12 cellular contexts compared by ENCODE assay signal in the genomic region with DNA sequence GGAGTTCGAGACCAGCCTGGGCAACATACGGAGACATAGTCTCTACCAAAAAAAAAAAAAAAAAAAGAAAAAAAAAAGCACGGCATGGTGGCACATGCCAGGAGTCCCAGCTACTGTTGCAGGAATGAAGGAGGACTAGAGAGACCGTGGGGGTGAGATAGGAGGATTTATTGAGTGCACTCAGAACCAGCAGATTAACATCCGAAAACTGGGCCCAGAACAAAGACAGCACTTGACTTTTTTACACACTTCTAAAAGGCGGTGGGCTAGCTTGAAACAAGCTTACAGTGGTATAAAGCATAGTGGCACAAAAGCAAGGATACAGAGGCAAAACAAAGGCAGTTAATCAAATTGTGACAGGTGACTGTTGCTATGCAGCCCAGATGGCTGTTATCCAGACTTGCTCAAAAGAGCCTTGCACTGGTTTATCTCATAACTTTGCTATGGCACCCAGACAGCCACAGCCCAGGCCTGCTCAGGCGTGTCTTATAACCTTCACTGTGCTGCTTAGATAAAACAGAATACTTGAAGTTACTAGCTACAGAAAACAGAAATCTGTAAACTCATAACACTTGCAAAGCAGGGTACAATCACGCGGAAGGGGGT. TPM values are rescaled to one million over a fixed set of nuclear protein-coding genes. Genes with fewer than 3 reads are reported as not detected.
DNase-seq lines count a peak whose midpoint lies in the region; ATAC-seq lines count a peak whose summit lies in the region.
"Had no signal": no experiment of that assay in that cellular context is flagged by ENCODE, and none has a peak within 500 bp of the region (broad histone marks: within the 10 kb centered on the region; RNA-seq: fewer than 3 reads in every experiment).

No MANE protein-coding gene starts in this region.

- H3K4me3 Mint-ChIP-seq in activated CD8-positive, alpha-beta T cell treated with anti-CD3 and anti-CD28 coated beads, Interleukin-2, amount 10 ng/mL, durations not matched to agents 7 days and 5 days: no peak overlapping the region
- H3K4me3 Mint-ChIP-seq: activated B cell treated with CpG ODN at 0.5 μM for 24 hours; stimulated activated naive CD8-positive, alpha-beta T cell treated with anti-CD3 and anti-CD28 coated beads, Interleukin-15, Interleukin-2, amounts not matched to agents 100 ng/mL and 50 ng/mL, for 24 hours had no signal

- POLR2A ChIA-PET in activated CD8-positive, alpha-beta T cell treated with anti-CD3 and anti-CD28 coated beads, Interleukin-2, amount 10 ng/mL, durations not matched to agents 7 days and 5 days (lab: Charles Lee): interaction anchor here (1.0 kb wide), 1 partner anchor 10 kb away, joined by 3 read pairs; a partner anchor contains a TSS

- no peaks in the 10 kb centered on the region for H3K27me3 Mint-ChIP-seq in activated CD8-positive, alpha-beta T cell treated with anti-CD3 and anti-CD28 coated beads, Interleukin-2, amount 10 ng/mL, durations not matched to agents 7 days and 5 days (ENCODE audit: low read depth)
- H3K27me3 Mint-ChIP-seq: activated B cell treated with CpG ODN at 0.5 μM for 24 hours; stimulated activated naive CD8-positive, alpha-beta T cell treated with anti-CD3 and anti-CD28 coated beads, Interleukin-15, Interleukin-2, amounts not matched to agents 100 ng/mL and 50 ng/mL, for 24 hours had no signal

- peak; percentile 70 for DNase-seq in DMS53 (lab: John Stamatoyannopoulos, UW)
- DNase-seq in DMS53 treated with DMSO at 0.1 percent for 48 hours (lab: John Stamatoyannopoulos, UW; ENCODE audit: unreplicated experiment): no peak
- DNase-seq in HK-2 (ENCODE audit: unreplicated experiment): peak; percentile 45
- DNase-seq in activated CD8-positive, alpha-beta T cell treated with anti-CD3 and anti-CD28 coated beads, Interleukin-2, amount 10 ng/mL, durations not matched to agents 7 days and 5 days: peak; percentile 25
- DNase-seq in iPS-NIHi7 (ENCODE audit: extremely low spot score): peak; percentile 18
- DNase-seq in SKM-1 treated with dmso at 0.1 percent for 144 hours (lab: John Stamatoyannopoulos, UW; ENCODE audit: unreplicated experiment): no peak
- DNase-seq: 8988T, activated B cell treated with CpG ODN at 0.5 μM for 24 hours, KG1 had no signal

- CTCF ChIA-PET in activated CD8-positive, alpha-beta T cell treated with anti-CD3 and anti-CD28 coated beads, Interleukin-2, amount 10 ng/mL, durations not matched to agents 7 days and 5 days (lab: Charles Lee): interaction anchor here (0.8 kb wide), 1 partner anchor 14 kb away, joined by 3 read pairs; no protein-coding TSS in a partner anchor

- peaks cover 48% of the 10 kb centered on the region for H3K9me3 Mint-ChIP-seq in activated CD8-positive, alpha-beta T cell treated with anti-CD3 and anti-CD28 coated beads, Interleukin-2, amount 10 ng/mL, durations not matched to agents 7 days and 5 days (ENCODE audit: insufficient read depth)

- H3K4me1 Mint-ChIP-seq in activated CD8-positive, alpha-beta T cell treated with anti-CD3 and anti-CD28 coated beads, Interleukin-2, amount 10 ng/mL, durations not matched to agents 7 days and 5 days (ENCODE audit: low read depth): no peaks in the 10 kb centered on the region
- H3K4me1 Mint-ChIP-seq: activated B cell treated with CpG ODN at 0.5 μM for 24 hours had no signal

- ATAC-seq in activated CD8-positive, alpha-beta T cell treated with anti-CD3 and anti-CD28 coated beads, Interleukin-2, amount 10 ng/mL, durations not matched to agents 7 days and 5 days: no peak
- ATAC-seq in HG03280 (IDR thresholded peaks at IDR 0.05; ENCODE audit: unreplicated experiment) (no peak), GM18907 (IDR thresholded peaks at IDR 0.05; ENCODE audit: unreplicated experiment) (no peak)

- H3K36me3 Mint-ChIP-seq in activated CD8-positive, alpha-beta T cell treated with anti-CD3 and anti-CD28 coated beads, Interleukin-2, amount 10 ng/mL, durations not matched to agents 7 days and 5 days (ENCODE audit: low read depth): peaks cover 37% of the 10 kb centered on the region

- no peak overlapping the region for H3K27ac Mint-ChIP-seq in activated CD8-positive, alpha-beta T cell treated with anti-CD3 and anti-CD28 coated beads, Interleukin-2, amount 10 ng/mL, durations not matched to agents 7 days and 5 days
- H3K27ac Mint-ChIP-seq: activated B cell treated with CpG ODN at 0.5 μM for 24 hours; stimulated activated naive CD8-positive, alpha-beta T cell treated with anti-CD3 and anti-CD28 coated beads, Interleukin-15, Interleukin-2, amounts not matched to agents 100 ng/mL and 50 ng/mL, for 24 hours had no signal

RNA-seq across cellular contexts. Expression of a gene that starts 10.0 kb away (rescaled TPM):
- total RNA-seq in activated CD8-positive, alpha-beta T cell treated with anti-CD3 and anti-CD28 coated beads, Interleukin-2, amount 10 ng/mL, durations not matched to agents 7 days and 5 days: 10 to 100 TPM; 42.2 to 46.1 TPM

Comparison
In these comparisons a context has a peak if more than half of its experiments do, and no peak if none do; other contexts are left out.
1. DNase-seq: peak in DMS53 (single experiment), HK-2 (single experiment), activated CD8-positive, alpha-beta T cell treated with anti-CD3 and anti-CD28 coated beads, Interleukin-2, amount 10 ng/mL, durations not matched to agents 7 days and 5 days (single experiment) and iPS-NIHi7 (single experiment); none in DMS53 treated with DMSO at 0.1 percent for 48 hours (single experiment) and SKM-1 treated with dmso at 0.1 percent for 144 hours (single experiment).